ENCODE assay signal across 34 cellular contexts in genomic region chr15:58538901-58539300, GRCh38.
"Had no signal": no experiment of that assay in that cellular context is flagged by ENCODE, and none has a peak within 500 bp of the region (broad histone marks: within the 10 kb centered on the region; RNA-seq: fewer than 3 reads in every experiment).

No MANE protein-coding gene starts in this region.

- H3K36me3 ChIP-seq: ascending aorta, cardiac muscle cell had no signal

- H3K4me1 ChIP-seq: ascending aorta had no signal

- H3K27ac ChIP-seq: ascending aorta, cardiac muscle cell, VCaP had no signal

- H3K4me3 Mint-ChIP-seq: activated B cell treated with CpG ODN at 0.5 μM for 24 hours; activated CD4-positive, alpha-beta memory T cell treated with anti-CD3 and anti-CD28 coated beads for 36 hours; activated CD4-positive, alpha-beta T cell treated with anti-CD3 and anti-CD28 coated beads, Interleukin-2, amount 10 ng/mL, durations not matched to agents 24 days and 14 days; activated CD8-positive, alpha-beta T cell treated with anti-CD3 and anti-CD28 coated beads for 36 hours; activated naive CD4-positive, alpha-beta T cell treated with anti-CD3 and anti-CD28 coated beads, Interleukin-2, amount 10 ng/mL, durations not matched to agents 7 days and 5 days; activated naive CD4-positive, alpha-beta T cell treated with anti-CD3 and anti-CD28 coated beads, Interleukin-2, amount 50 U/mL, for 24 hours; activated naive CD8-positive, alpha-beta T cell; activated naive CD8-positive, alpha-beta T cell treated with anti-CD3 and anti-CD28 coated beads, Interleukin-2, amount 10 ng/mL, durations not matched to agents 7 days and 5 days; activated naive CD8-positive, alpha-beta T cell treated with anti-CD3 and anti-CD28 coated beads, Interleukin-2, amount 50 U/mL, for 24 hours; activated T-cell treated with anti-CD3 and anti-CD28 coated beads, Interleukin-2, amount 50 U/mL, for 4 hours; activated T-cell treated with anti-CD3 and anti-CD28 coated beads, Interleukin-2, amount 50 U/mL, for 72 hours; activated T-helper 1 cell treated with anti-CD3 and anti-CD28 coated beads, Interleukin-12 subunit alpha, Interleukin-12 subunit beta, Interleukin-2, Interleukin-4 antibody, amounts not matched to agents 30 ng/mL and 10 ng/mL and 1 ng/mL, durations not matched to agents 14 hours and 24 hours and 36 hours; activated T-helper 17 cell treated with anti-CD3 and anti-CD28 coated beads, Interleukin-2, amount 50 U/mL, for 72 hours; brain; T-helper 1 cell treated with Interleukin-12 subunit alpha and Interleukin-12 subunit beta and Interleukin-4 antibody, amounts not matched to agents 30 μg/mL and 1 μg/mL, for 36 hours; T-helper 2 cell treated with Interferon-gamma antibody and Interleukin-4, amounts not matched to agents 5 μg/mL and 100 μg/mL, for 36 hours had no signal

- H3K27ac Mint-ChIP-seq: activated B cell treated with CpG ODN at 0.5 μM for 24 hours; activated CD4-positive, alpha-beta memory T cell treated with anti-CD3 and anti-CD28 coated beads for 36 hours; activated CD4-positive, alpha-beta T cell treated with anti-CD3 and anti-CD28 coated beads, Interleukin-2, amount 10 ng/mL, durations not matched to agents 24 days and 14 days; activated CD8-positive, alpha-beta T cell treated with anti-CD3 and anti-CD28 coated beads for 36 hours; activated naive CD4-positive, alpha-beta T cell treated with anti-CD3 and anti-CD28 coated beads, Interleukin-2, amount 10 ng/mL, durations not matched to agents 7 days and 5 days; activated naive CD4-positive, alpha-beta T cell treated with anti-CD3 and anti-CD28 coated beads, Interleukin-2, amount 50 U/mL, for 24 hours; activated naive CD8-positive, alpha-beta T cell; activated naive CD8-positive, alpha-beta T cell treated with anti-CD3 and anti-CD28 coated beads, Interleukin-2, amount 10 ng/mL, durations not matched to agents 7 days and 5 days; activated naive CD8-positive, alpha-beta T cell treated with anti-CD3 and anti-CD28 coated beads, Interleukin-2, amount 50 U/mL, for 24 hours; activated T-cell treated with anti-CD3 and anti-CD28 coated beads, Interleukin-2, amount 50 U/mL, for 72 hours; activated T-helper 1 cell treated with anti-CD3 and anti-CD28 coated beads, Interleukin-12 subunit alpha, Interleukin-12 subunit beta, Interleukin-2, Interleukin-4 antibody, amounts not matched to agents 30 ng/mL and 10 ng/mL and 1 ng/mL, durations not matched to agents 14 hours and 24 hours and 36 hours; activated T-helper 17 cell treated with anti-CD3 and anti-CD28 coated beads, Interleukin-2, amount 50 U/mL, for 72 hours; T-helper 1 cell treated with Interleukin-12 subunit alpha and Interleukin-12 subunit beta and Interleukin-4 antibody, amounts not matched to agents 30 μg/mL and 1 μg/mL, for 36 hours; T-helper 2 cell treated with Interferon-gamma antibody and Interleukin-4, amounts not matched to agents 5 μg/mL and 100 μg/mL, for 36 hours had no signal

- H3K9me3 Mint-ChIP-seq: activated B cell treated with CpG ODN at 0.5 μM for 24 hours; activated CD4-positive, alpha-beta memory T cell treated with anti-CD3 and anti-CD28 coated beads for 36 hours; activated CD4-positive, alpha-beta T cell treated with anti-CD3 and anti-CD28 coated beads, Interleukin-2, amount 10 ng/mL, durations not matched to agents 24 days and 14 days; activated CD8-positive, alpha-beta T cell treated with anti-CD3 and anti-CD28 coated beads for 36 hours; activated naive CD4-positive, alpha-beta T cell treated with anti-CD3 and anti-CD28 coated beads, Interleukin-2, amount 10 ng/mL, durations not matched to agents 7 days and 5 days; activated naive CD4-positive, alpha-beta T cell treated with anti-CD3 and anti-CD28 coated beads, Interleukin-2, amount 50 U/mL, for 24 hours; activated naive CD8-positive, alpha-beta T cell treated with anti-CD3 and anti-CD28 coated beads, Interleukin-2, amount 10 ng/mL, durations not matched to agents 7 days and 5 days; activated naive CD8-positive, alpha-beta T cell treated with anti-CD3 and anti-CD28 coated beads, Interleukin-2, amount 50 U/mL, for 24 hours; activated T-cell treated with anti-CD3 and anti-CD28 coated beads, Interleukin-2, amount 50 U/mL, for 4 hours; activated T-cell treated with anti-CD3 and anti-CD28 coated beads, Interleukin-2, amount 50 U/mL, for 72 hours; activated T-helper 1 cell treated with anti-CD3 and anti-CD28 coated beads, Interleukin-12 subunit alpha, Interleukin-12 subunit beta, Interleukin-2, Interleukin-4 antibody, amounts not matched to agents 30 ng/mL and 10 ng/mL and 1 ng/mL, durations not matched to agents 14 hours and 24 hours and 36 hours; activated T-helper 17 cell treated with anti-CD3 and anti-CD28 coated beads, Interleukin-2, amount 50 U/mL, for 72 hours; T-helper 1 cell treated with Interleukin-12 subunit alpha and Interleukin-12 subunit beta and Interleukin-4 antibody, amounts not matched to agents 30 μg/mL and 1 μg/mL, for 36 hours; T-helper 2 cell treated with Interferon-gamma antibody and Interleukin-4, amounts not matched to agents 5 μg/mL and 100 μg/mL, for 36 hours had no signal

- ATAC-seq: activated CD8-positive, alpha-beta T cell treated with anti-CD3 and anti-CD28 coated beads for 36 hours; activated naive CD8-positive, alpha-beta T cell treated with anti-CD3 and anti-CD28 coated beads, Interleukin-2, amount 50 U/mL, for 24 hours; activated T-cell treated with anti-CD3 and anti-CD28 coated beads, Interleukin-2, amount 50 U/mL, for 4 hours; activated T-cell treated with anti-CD3 and anti-CD28 coated beads, Interleukin-2, amount 50 U/mL, for 72 hours; activated T-helper 17 cell treated with anti-CD3 and anti-CD28 coated beads, Interleukin-2, amount 50 U/mL, for 72 hours had no signal

- H3K27me3 ChIP-seq: ascending aorta, cardiac muscle cell had no signal

- H3K4me3 ChIP-seq: ascending aorta, cardiac muscle cell had no signal

- H3K4me1 Mint-ChIP-seq: activated B cell treated with CpG ODN at 0.5 μM for 24 hours; activated naive CD4-positive, alpha-beta T cell treated with anti-CD3 and anti-CD28 coated beads, Interleukin-2, amount 50 U/mL, for 24 hours; activated naive CD8-positive, alpha-beta T cell treated with anti-CD3 and anti-CD28 coated beads, Interleukin-2, amount 50 U/mL, for 24 hours; activated T-helper 17 cell treated with anti-CD3 and anti-CD28 coated beads, Interleukin-2, amount 50 U/mL, for 72 hours; brain had no signal

- H3K36me3 Mint-ChIP-seq: activated CD4-positive, alpha-beta memory T cell treated with anti-CD3 and anti-CD28 coated beads for 36 hours; activated naive CD4-positive, alpha-beta T cell treated with anti-CD3 and anti-CD28 coated beads, Interleukin-2, amount 50 U/mL, for 24 hours; activated naive CD8-positive, alpha-beta T cell; brain had no signal

- DNase-seq: activated B cell treated with CpG ODN at 0.5 μM for 24 hours; activated CD4-positive, alpha-beta memory T cell treated with anti-CD3 and anti-CD28 coated beads for 36 hours; activated CD4-positive, alpha-beta T cell treated with anti-CD3 and anti-CD28 coated beads for 4 hours; activated CD4-positive, alpha-beta T cell treated with anti-CD3 and anti-CD28 coated beads, Interleukin-2, amount 10 ng/mL, durations not matched to agents 24 days and 14 days; activated CD4-positive, alpha-beta T cell treated with anti-CD3 and anti-CD28 coated beads, Interleukin-2, amount 50 U/mL, for 1 hour; activated CD4-positive, alpha-beta T cell treated with anti-CD3 and anti-CD28 coated beads, Interleukin-2, amount 50 U/mL, for 4 hours; activated CD4-positive, CD25-positive, alpha-beta regulatory T cell treated with anti-CD3 and anti-CD28 coated beads, Interleukin-2, amount 50 U/mL, for 72 hours; activated CD8-positive, alpha-beta memory T cell treated with anti-CD3 and anti-CD28 coated beads, Interleukin-2, amount 50 U/mL, for 4 hours; activated CD8-positive, alpha-beta T cell treated with anti-CD3 and anti-CD28 coated beads for 36 hours; activated gamma-delta T cell; activated naive CD4-positive, alpha-beta T cell treated with anti-CD3 and anti-CD28 coated beads, Interleukin-2, amount 10 ng/mL, durations not matched to agents 7 days and 5 days; activated naive CD4-positive, alpha-beta T cell treated with Interleukin-2 at 50 U/mL for 16 hours; activated naive CD8-positive, alpha-beta T cell treated with anti-CD3 and anti-CD28 coated beads, Interleukin-2, amount 10 ng/mL, durations not matched to agents 7 days and 5 days; activated naive CD8-positive, alpha-beta T cell treated with anti-CD3 and anti-CD28 coated beads, Interleukin-2, amount 50 U/mL, for 24 hours; activated T-cell treated with anti-CD3 and anti-CD28 coated beads for 4 hours; activated T-cell treated with anti-CD3 and anti-CD28 coated beads, Interleukin-2, amount 50 U/mL, for 1 hour; activated T-cell treated with anti-CD3 and anti-CD28 coated beads, Interleukin-2, amount 50 U/mL, for 4 hours; activated T-cell treated with anti-CD3 and anti-CD28 coated beads, Interleukin-2, amount 50 U/mL, for 72 hours; amygdala; anterior cingulate cortex; central memory CD4-positive, alpha-beta T cell; T-helper 1 cell; T-helper 2 cell; T-helper 9 cell had no signal

- H3K27me3 Mint-ChIP-seq: activated CD4-positive, alpha-beta memory T cell treated with anti-CD3 and anti-CD28 coated beads for 36 hours; activated CD8-positive, alpha-beta T cell treated with anti-CD3 and anti-CD28 coated beads for 36 hours; activated naive CD4-positive, alpha-beta T cell treated with anti-CD3 and anti-CD28 coated beads, Interleukin-2, amount 50 U/mL, for 24 hours; activated naive CD8-positive, alpha-beta T cell; activated naive CD8-positive, alpha-beta T cell treated with anti-CD3 and anti-CD28 coated beads, Interleukin-2, amount 50 U/mL, for 24 hours; activated T-helper 17 cell treated with anti-CD3 and anti-CD28 coated beads, Interleukin-2, amount 50 U/mL, for 72 hours had no signal

- H3K9me3 ChIP-seq: ascending aorta had no signal
